ENCODE assay signal across 22 cellular contexts in genomic region chr12:61713121-61713520, GRCh38.
DNase-seq lines count a peak whose midpoint lies in the region; ATAC-seq, FAIRE-seq and TF ChIP-seq lines count a peak whose summit lies in the region.
"Had no signal": no experiment of that assay in that cellular context is flagged by ENCODE, and none has a peak within 500 bp of the region (broad histone marks: within the 10 kb centered on the region; RNA-seq: fewer than 3 reads in every experiment).

No MANE protein-coding gene starts in this region.

- no peak overlapping the region for H3K4me3 Mint-ChIP-seq in nephron
- no peak overlapping the region for H3K4me3 Mint-ChIP-seq in CD14-positive monocyte
- no peak overlapping the region for H3K4me3 Mint-ChIP-seq in stimulated activated naive B cell treated with anti-CD40 and anti-IgM and Interleukin-4, amounts not matched to agents 10 μg/mL and 1 μg/mL and 100 μg/mL, for 72 hours
- H3K4me3 Mint-ChIP-seq: GM23338 had no signal

- H3K4me3 ChIP-seq in A673 (ENCODE audit: low read depth, low read length, poor library complexity, severe bottlenecking) (no peak overlapping the region), GM12878 (no peak overlapping the region)
- H3K4me3 ChIP-seq: A549, GM23338, SJCRH30 had no signal

- peaks cover 5% of the 10 kb centered on the region for H3K9me3 ChIP-seq in A673 (ENCODE audit: low read depth, low read length, poor library complexity, severe bottlenecking)
- H3K9me3 ChIP-seq in GM12878 (replicated peaks; ENCODE audit: control insufficient read depth, insufficient read depth, low read length): no peaks in the 10 kb centered on the region
- H3K9me3 ChIP-seq: A549, SJCRH30 had no signal

- H3K27me3 ChIP-seq in A673 (replicated peaks; ENCODE audit: insufficient read depth, low read depth, low read length, poor library complexity) (no peaks in the 10 kb centered on the region), GM12878 (replicated peaks in 1 of 2; ENCODE audit: control insufficient read depth in 2 of 2, insufficient read depth in 2 of 2, low read length in 1 of 2) (no peaks in the 10 kb centered on the region)
- H3K27me3 ChIP-seq: SJCRH30 had no signal

- no peak for TF ChIP-seq POLR2A in GM12878 (IDR thresholded peaks at IDR 0.05; ENCODE audit: low read depth, low read length)

- H3K9ac ChIP-seq in GM12878 (ENCODE audit: control insufficient read depth, insufficient read depth, low read length): no peak overlapping the region
- H3K9ac ChIP-seq: KMS-11 had no signal

- ATAC-seq in GM12878 (no peak), GM18909 (IDR thresholded peaks at IDR 0.05; ENCODE audit: poor library complexity, unreplicated experiment) (no peak)
- ATAC-seq in stimulated activated naive B cell treated with anti-CD40 and anti-IgM and Interleukin-4, amounts not matched to agents 10 μg/mL and 1 μg/mL and 100 μg/mL, for 72 hours (replicated peaks): no peak
- ATAC-seq: A549, GM23338, HCT116, HepG2 had no signal

- H3K36me3 ChIP-seq in A673 (ENCODE audit: insufficient read depth, low read length, poor library complexity, severe bottlenecking) (no peaks in the 10 kb centered on the region), GM12878 (ENCODE audit: control insufficient read depth in 2 of 2, insufficient read depth in 2 of 2, low read length in 1 of 2) (no peaks in the 10 kb centered on the region)
- H3K36me3 ChIP-seq: SJCRH30 had no signal

- H3K27ac Mint-ChIP-seq in nephron: peak overlapping the region in 2 of 3 experiments; percentile 26 to 44
- H3K27ac Mint-ChIP-seq in CD14-positive monocyte: no peak overlapping the region
- no peak overlapping the region for H3K27ac Mint-ChIP-seq in stimulated activated naive B cell treated with anti-CD40 and anti-IgM and Interleukin-4, amounts not matched to agents 10 μg/mL and 1 μg/mL and 100 μg/mL, for 72 hours
- H3K27ac Mint-ChIP-seq: GM23338 had no signal

- no peaks in the 10 kb centered on the region for H3K79me2 ChIP-seq in GM12878 (ENCODE audit: control insufficient read depth, insufficient read depth, low read length)

- in situ Hi-C loops in GM12878 (cut with MboI): no loop called here

- BruUV-seq in A673 (replicated peaks; lab: Mats Ljungman, UMichigan): no TSS peak
- BruUV-seq in GM12878 (replicated peaks; lab: Mats Ljungman, UMichigan): no TSS peak

- intact Hi-C loops in A673 (cut with micrococcal nuclease; ENCODE audit: unreplicated experiment): no loop called here
- intact Hi-C loops in GM12878 (cut with micrococcal nuclease; ENCODE audit: unreplicated experiment): no loop called here
- intact Hi-C loops in CD14-positive monocyte (cut with micrococcal nuclease): no loop called here

- peak overlapping the region; percentile 17 for H3K27ac ChIP-seq in A673 (ENCODE audit: low read depth, low read length, poor library complexity, severe bottlenecking)
- no peak overlapping the region for H3K27ac ChIP-seq in GM12878 (ENCODE audit: control insufficient read depth, insufficient read depth)
- H3K27ac ChIP-seq: A549, KMS-11, SJCRH30 had no signal

- H3K9me3 Mint-ChIP-seq in nephron (no peaks in the 10 kb centered on the region), CD14-positive monocyte (peaks cover 0 to 4% (median 1%) of the 10 kb centered on the region in 7 donors)
- H3K9me3 Mint-ChIP-seq in stimulated activated naive B cell treated with anti-CD40 and anti-IgM and Interleukin-4, amounts not matched to agents 10 μg/mL and 1 μg/mL and 100 μg/mL, for 72 hours: peaks cover 0 to 2% of the 10 kb centered on the region in 2 donors
- H3K9me3 Mint-ChIP-seq: GM23338 had no signal

- peak; percentile 66 for DNase-seq in A673 (ENCODE audit: low spot score)
- DNase-seq in HT1080 (ENCODE audit: low read depth): peak; percentile 46
- DNase-seq in GM12878 (ENCODE audit: low read depth, low spot score): no peak
- DNase-seq in activated CD8-positive, alpha-beta memory T cell treated with anti-CD3 and anti-CD28 coated beads for 24 hours: no peak
- no peak for DNase-seq in CD14-positive monocyte (ENCODE audit: low spot score)
- no peak for DNase-seq in stimulated activated naive B cell treated with anti-CD40 and anti-IgM and Interleukin-4, amounts not matched to agents 10 μg/mL and 1 μg/mL and 100 μg/mL, for 72 hours
- DNase-seq: C1 segment of cervical spinal cord, NCI-H1048, NCI-H1436, NCI-H1930, NCI-H226, NCI-H524, NCI-H82, SJCRH30 had no signal

- H3K4me2 ChIP-seq in GM12878 (ENCODE audit: control insufficient read depth, insufficient read depth): no peak overlapping the region
- H3K4me2 ChIP-seq: A549, GM23338, KMS-11 had no signal

- SMC1A ChIA-PET in GM12878 (lab: Charles Lee; ENCODE audit: uncharacterized antibody, unreplicated experiment): no interaction called here

- no peak for TF ChIP-seq EP300 in GM12878 (IDR thresholded peaks at IDR 0.05; ENCODE audit: borderline replicate concordance in 1 of 2, control insufficient read depth in 1 of 2, low read depth in 2 of 2, low read length in 2 of 2)

- TF ChIP-seq RAD21 in GM12878 (IDR thresholded peaks at IDR 0.05; ENCODE audit: insufficient read depth, low read depth, low read length): no peak

- peaks cover 23% of the 10 kb centered on the region for H3K4me1 ChIP-seq in A673 (ENCODE audit: insufficient read depth, low read length, poor library complexity, severe bottlenecking)
- no peaks in the 10 kb centered on the region for H3K4me1 ChIP-seq in GM12878 (ENCODE audit: control insufficient read depth, insufficient read depth, low read length)
- H3K4me1 ChIP-seq: A549, SJCRH30 had no signal

- H3K27me3 Mint-ChIP-seq in nephron (ENCODE audit: low read depth) (no peaks in the 10 kb centered on the region), CD14-positive monocyte (ENCODE audit: low read depth in 3 of 3) (no peaks in the 10 kb centered on the region)
- H3K27me3 Mint-ChIP-seq in stimulated activated naive B cell treated with anti-CD40 and anti-IgM and Interleukin-4, amounts not matched to agents 10 μg/mL and 1 μg/mL and 100 μg/mL, for 72 hours: no peaks in the 10 kb centered on the region

- WGBS in GM12878 (ENCODE audit: insufficient coverage, insufficient replicate concordance, low lambda C conversion rate, missing lambda C conversion rate): 19% methylated on average over 5 of the region's 5 CpGs

- H2AFZ ChIP-seq in GM12878 (ENCODE audit: control insufficient read depth, low read depth, low read length): no peak overlapping the region
- H2AFZ ChIP-seq: GM23338 had no signal

- CTCF ChIA-PET in A673 (lab: Charles Lee): no interaction called here
- CTCF ChIA-PET in GM12878 (lab: Yijun Ruan, JAX): no interaction called here

- H4K20me1 ChIP-seq in GM12878 (ENCODE audit: control insufficient read depth, insufficient read depth): no peaks in the 10 kb centered on the region

- peaks cover 12% of the 10 kb centered on the region for H3K4me1 Mint-ChIP-seq in nephron
- H3K4me1 Mint-ChIP-seq in CD14-positive monocyte: no peaks in the 10 kb centered on the region
- H3K4me1 Mint-ChIP-seq in stimulated activated naive B cell treated with anti-CD40 and anti-IgM and Interleukin-4, amounts not matched to agents 10 μg/mL and 1 μg/mL and 100 μg/mL, for 72 hours: no peaks in the 10 kb centered on the region

- no peaks in the 10 kb centered on the region for H3K36me3 Mint-ChIP-seq in nephron (ENCODE audit: low read depth)
- H3K36me3 Mint-ChIP-seq in CD14-positive monocyte: no peaks in the 10 kb centered on the region
- H3K36me3 Mint-ChIP-seq in stimulated activated naive B cell treated with anti-CD40 and anti-IgM and Interleukin-4, amounts not matched to agents 10 μg/mL and 1 μg/mL and 100 μg/mL, for 72 hours: no peaks in the 10 kb centered on the region

- no peak for FAIRE-seq in GM12878 (lab: Jason Lieb, UNC)
- FAIRE-seq: A549, G401.6, HepG2 had no signal

- RAD21 ChIA-PET in GM12878 (lab: Charles Lee; ENCODE audit: unreplicated experiment): no interaction called here

- POLR2A ChIA-PET in A673 (lab: Charles Lee; ENCODE audit: low non-redundant PET) (no interaction called here), GM12878 (lab: Charles Lee) (interaction anchor here (1.0 kb wide), 1 partner anchor 10 kb away, joined by 3 read pairs; no protein-coding TSS in a partner anchor)

- no peak for TF ChIP-seq CTCF in A673 (conservative IDR thresholded peaks at IDR 0.05; ENCODE audit: low read depth, low read length)
- no peak for TF ChIP-seq CTCF in GM12878 (IDR thresholded peaks at IDR 0.05 in 2 of 3, conservative IDR thresholded peaks at IDR 0.05 in 1 of 3; ENCODE audit: control insufficient read depth in 2 of 3, extremely low read depth in 1 of 3, insufficient read depth in 1 of 3, low read depth in 3 of 3, low read length in 3 of 3)
- TF ChIP-seq CTCF in nephron (IDR thresholded peaks at IDR 0.05; ENCODE audit: unreplicated experiment in 3 of 3): no peak
- TF ChIP-seq CTCF in CD14-positive monocyte (IDR thresholded peaks at IDR 0.05): no peak

TF ChIP-seq in GM12878, 131 proteins besides CTCF, POLR2A, EP300 and RAD21:
- TF ChIP-seq IRF4 (IDR thresholded peaks at IDR 0.05; ENCODE audit: low read depth, low read length): no peak
- no peak for TF ChIP-seq RELB (IDR thresholded peaks at IDR 0.05; ENCODE audit: low read depth)
- 0 out of 2 replicates have a peak, but pooled peaks have one; percentile 18 for TF ChIP-seq GABPA (IDR thresholded peaks at IDR 0.05; ENCODE audit: low read depth)
- TF ChIP-seq WRNIP1 (IDR thresholded peaks at IDR 0.05; ENCODE audit: borderline replicate concordance, low read depth, low read length): no peak
- no peak for TF ChIP-seq RAD51 (IDR thresholded peaks at IDR 0.05)
- no peak for TF ChIP-seq MTA2 (IDR thresholded peaks at IDR 0.05; ENCODE audit: low read depth)
- TF ChIP-seq KLF5 (IDR thresholded peaks at IDR 0.05; ENCODE audit: partially characterized antibody): no peak

Comparison
In these comparisons a context has a peak if more than half of its experiments do, and no peak if none do; other contexts are left out.
1. DNase-seq: peak in A673 (single experiment) and HT1080 (single experiment); none in GM12878 (single experiment), activated CD8-positive, alpha-beta memory T cell treated with anti-CD3 and anti-CD28 coated beads for 24 hours (single experiment), CD14-positive monocyte (single experiment) and stimulated activated naive B cell treated with anti-CD40 and anti-IgM and Interleukin-4, amounts not matched to agents 10 μg/mL and 1 μg/mL and 100 μg/mL, for 72 hours (single experiment).
2. H3K27ac Mint-ChIP-seq: peak in nephron (2 of 3); none in CD14-positive monocyte (0 of 7) and stimulated activated naive B cell treated with anti-CD40 and anti-IgM and Interleukin-4, amounts not matched to agents 10 μg/mL and 1 μg/mL and 100 μg/mL, for 72 hours (single experiment).